12 cellular contexts compared by ENCODE assay signal in genomic region chr10:71621783-71622526, GRCh38.
DNase-seq lines count a peak whose midpoint lies in the region; ATAC-seq and TF ChIP-seq lines count a peak whose summit lies in the region.
"Had no signal": no experiment of that assay in that cellular context is flagged by ENCODE, and none has a peak within 500 bp of the region (broad histone marks: within the 10 kb centered on the region; RNA-seq: fewer than 3 reads in every experiment).

No MANE protein-coding gene starts in this region.

- H3K4me1 ChIP-seq in RWPE2 (ENCODE audit: insufficient read depth, poor library complexity, severe bottlenecking): no peaks in the 10 kb centered on the region

- ATAC-seq in RWPE2 (ENCODE audit: low read depth) (peak; percentile 71), HG03439 (IDR thresholded peaks at IDR 0.05; ENCODE audit: unreplicated experiment) (no peak), HG02678 (IDR thresholded peaks at IDR 0.05; ENCODE audit: unreplicated experiment) (no peak)
- ATAC-seq: left colon had no signal

- in situ Hi-C loops in Caki2 (cut with HindIII; ENCODE audit: low pct_unique_long_range_greater_than_20kb, low sequenced_read_pairs): no loop called here

- H3K4me3 ChIP-seq in RWPE2 (ENCODE audit: severe bottlenecking) (no peak overlapping the region), fibroblast of the aortic adventitia (ENCODE audit: low read depth, low read length) (no peak overlapping the region)
- H3K4me3 ChIP-seq: HAP-1 had no signal

- TF ChIP-seq CTCF in RWPE2 (IDR thresholded peaks at IDR 0.05; ENCODE audit: poor library complexity, severe bottlenecking) (no peak), fibroblast of the aortic adventitia (IDR thresholded peaks at IDR 0.05; ENCODE audit: insufficient read depth, low read length) (no peak)

- no peak overlapping the region for H3K27ac ChIP-seq in RWPE2 (ENCODE audit: poor library complexity, severe bottlenecking)

- DNase-seq in Caki2 (ENCODE audit: low read depth) (peak; percentile 48), RWPE2 (ENCODE audit: low spot score) (no peak), fibroblast of the aortic adventitia (ENCODE audit: low read depth) (peak; percentile 27), non-pigmented ciliary epithelial cell (ENCODE audit: low read depth) (peak; percentile 14), SHP77 treated with DMSO at 0.1 percent for 48 hours (lab: John Stamatoyannopoulos, UW) (no peak), NCI-H510A treated with DMSO at 0.1 percent for 48 hours (lab: John Stamatoyannopoulos, UW) (no peak)
- DNase-seq: DMS 273 treated with DMSO at 0.1 percent for 48 hours, left colon, NCI-H2227 treated with DMSO at 0.1 percent for 48 hours had no signal

- H3K36me3 ChIP-seq in RWPE2 (ENCODE audit: low read depth): no peaks in the 10 kb centered on the region
- H3K36me3 ChIP-seq: HAP-1 had no signal

- H3K27me3 ChIP-seq in RWPE2 (ENCODE audit: insufficient read depth, poor library complexity, severe bottlenecking): no peaks in the 10 kb centered on the region

- H3K9me3 ChIP-seq in RWPE2 (ENCODE audit: severe bottlenecking): no peaks in the 10 kb centered on the region
- H3K9me3 ChIP-seq: HAP-1 had no signal

Comparison
In these comparisons a context has a peak if more than half of its experiments do, and no peak if none do; other contexts are left out.
1. DNase-seq: peak in Caki2 (single experiment), fibroblast of the aortic adventitia (single experiment) and non-pigmented ciliary epithelial cell (single experiment); none in RWPE2 (single experiment), SHP77 treated with DMSO at 0.1 percent for 48 hours (single experiment) and NCI-H510A treated with DMSO at 0.1 percent for 48 hours (single experiment).